In the genomic region with DNA sequence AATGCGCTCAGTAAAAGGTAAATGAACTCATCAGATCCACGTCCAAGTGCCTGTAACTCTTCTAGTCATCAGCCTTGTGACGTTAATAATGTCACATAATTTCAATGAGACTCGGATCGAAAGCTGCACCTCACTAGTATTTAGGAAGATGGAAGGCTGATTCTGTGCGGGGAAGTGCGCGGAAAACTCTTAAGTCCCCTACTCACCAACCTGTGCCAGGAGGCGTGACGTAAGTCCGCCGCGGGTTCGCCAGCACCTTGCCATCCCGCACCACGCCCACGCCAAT, we compare ENCODE assay signal across 6 cellular contexts. TPM values are rescaled to one million over a fixed set of nuclear protein-coding genes. Genes with fewer than 3 reads are reported as not detected.
DNase-seq lines count a peak whose midpoint lies in the region; ATAC-seq, FAIRE-seq and TF ChIP-seq lines count a peak whose summit lies in the region.

No MANE protein-coding gene starts in this region.

- no peak for TF ChIP-seq RAD21 in HepG2 (CRISPR knock-in tag; IDR thresholded peaks at IDR 0.05)

- H2AFZ ChIP-seq in HepG2 (ENCODE audit: low read length): peak overlapping the region; percentile 21

- POLR2A ChIA-PET in activated CD4-positive, alpha-beta memory T cell treated with anti-CD3 and anti-CD28 coated beads for 36 hours (lab: Charles Lee): interaction anchor here (1.5 to 4.6 kb wide), 5 partner anchors 10 to 111 kb away, joined by 6 to 66 read pairs (median 7); a partner anchor contains a TSS
- POLR2A ChIA-PET in HepG2 (lab: Yijun Ruan, JAX): interaction anchor here (1.5 to 4.0 kb wide), 12 partner anchors 9 to 233 kb away, joined by 5 to 59 read pairs (median 16); a partner anchor contains a TSS

- peak overlapping the region; percentile 91 for H3K9ac ChIP-seq in HUES48 (ENCODE audit: low read depth, low read length)
- peak overlapping the region; percentile 91 for H3K9ac ChIP-seq in HepG2 (ENCODE audit: insufficient read depth, low read depth, low read length)

- no peak for ATAC-seq in HepG2

- H3K79me2 ChIP-seq in HepG2 (ENCODE audit: insufficient read depth, low read length): peaks cover 31% of the 10 kb centered on the region

- H3K9me3 ChIP-seq in HUES48 (ENCODE audit: control insufficient read depth, insufficient read depth, low read length) (no peaks in the 10 kb centered on the region), HepG2 (ENCODE audit: low read length) (no peaks in the 10 kb centered on the region)

- H3K36me3 ChIP-seq in HUES48 (ENCODE audit: control insufficient read depth, insufficient read depth, low read length): peaks cover 66% of the 10 kb centered on the region
- H3K36me3 ChIP-seq in HepG2 (replicated peaks in 1 of 2; ENCODE audit: control insufficient read depth in 1 of 2, insufficient read depth in 2 of 2, low read length in 2 of 2): peaks cover 25 to 58% of the 10 kb centered on the region in 2 experiments

- H3K4me1 ChIP-seq in HUES48 (ENCODE audit: control insufficient read depth, insufficient read depth, low read length) (peaks cover 11% of the 10 kb centered on the region), HepG2 (ENCODE audit: insufficient read depth, low read length) (peaks cover 30% of the 10 kb centered on the region)

- no TSS peak for BruUV-seq in HepG2 (replicated peaks; lab: Mats Ljungman, UMichigan)

- peak overlapping the region; percentile 85 for H3K4me3 ChIP-seq in HUES48 (ENCODE audit: low read depth, low read length)
- H3K4me3 ChIP-seq in HepG2 (replicated peaks in 1 of 3; ENCODE audit: insufficient read depth in 1 of 3, low read depth in 2 of 3, low read length in 3 of 3): peak overlapping the region; percentile 88 to 92 (median 89)

- in situ Hi-C loops in HepG2 (cut with HindIII; ENCODE audit: extremely low pct_ligation_motif_present, low pct_unique_long_range_greater_than_20kb): loop anchor here (25.0 kb wide), 2 partner anchors 117 to 158 kb away; a partner anchor contains a TSS

- H3K27ac ChIP-seq in HUES48 (ENCODE audit: low read depth, low read length): peak overlapping the region; percentile 90
- peak overlapping the region; percentile 94 for H3K27ac ChIP-seq in HepG2 (ENCODE audit: extremely low read length, insufficient read depth, low read length)

- no peak for TF ChIP-seq EP300 in HepG2 (IDR thresholded peaks at IDR 0.05; ENCODE audit: low read depth in 2 of 2, low read length in 2 of 2)
- TF ChIP-seq EP300 in HepG2 (CRISPR knock-in tag; IDR thresholded peaks at IDR 0.05; ENCODE audit: borderline replicate concordance): no peak

- no peak overlapping the region for H3K27ac Mint-ChIP-seq in activated CD4-positive, alpha-beta memory T cell treated with anti-CD3 and anti-CD28 coated beads for 36 hours

- TF ChIP-seq POLR2A in HepG2 (IDR thresholded peaks at IDR 0.05; ENCODE audit: insufficient read depth in 1 of 2, low read depth in 2 of 2, low read length in 2 of 2): no peak

- CTCF ChIA-PET in activated CD4-positive, alpha-beta memory T cell treated with anti-CD3 and anti-CD28 coated beads for 36 hours (lab: Charles Lee): interaction anchor here (2.0 to 4.3 kb wide), 3 partner anchors 15 to 41 kb away, joined by 7 to 29 read pairs (median 12); a partner anchor contains a TSS
- CTCF ChIA-PET in HepG2 (lab: Yijun Ruan, JAX; ENCODE audit: low intra/inter-chr PET ratio, low total read pairs): interaction anchor here (1.9 kb wide), 1 partner anchor 39 kb away, joined by 5 read pairs; no protein-coding TSS in a partner anchor

- H3K4me1 Mint-ChIP-seq in activated CD4-positive, alpha-beta memory T cell treated with anti-CD3 and anti-CD28 coated beads for 36 hours (ENCODE audit: low read depth): peaks cover 19% of the 10 kb centered on the region

- H3K27me3 Mint-ChIP-seq in activated CD4-positive, alpha-beta memory T cell treated with anti-CD3 and anti-CD28 coated beads for 36 hours: no peaks in the 10 kb centered on the region

- peak; percentile 67 for DNase-seq in activated CD4-positive, CD25-positive, alpha-beta regulatory T cell treated with anti-CD3 and anti-CD28 coated beads, Interleukin-2, amount 50 U/mL, for 16 hours (ENCODE audit: low read depth, low spot score)
- no peak for DNase-seq in activated CD4-positive, CD25-positive, alpha-beta regulatory T cell treated with anti-CD3 and anti-CD28 coated beads, Interleukin-2, amount 50 U/mL, for 72 hours
- peak; percentile 89 for DNase-seq in activated CD4-positive, alpha-beta memory T cell treated with anti-CD3 and anti-CD28 coated beads for 36 hours
- DNase-seq in HepG2 (ENCODE audit: low spot score) (no peak), NCI-H2227 (lab: John Stamatoyannopoulos, UW; ENCODE audit: unreplicated experiment) (no peak)

- no peak for FAIRE-seq in HepG2 (lab: Jason Lieb, UNC)

- intact Hi-C loops in activated CD4-positive, alpha-beta memory T cell treated with anti-CD3 and anti-CD28 coated beads for 36 hours (cut with micrococcal nuclease): loop anchor here (1.0 to 10.0 kb wide), 3 partner anchors 34 to 650 kb away; a partner anchor contains a TSS
- intact Hi-C loops in HepG2 (cut with micrococcal nuclease; ENCODE audit: unreplicated experiment): loop anchor here (1.0 to 2.0 kb wide), 2 partner anchors 39 to 122 kb away; a partner anchor contains a TSS

- WGBS in HepG2 (ENCODE audit: low lambda C conversion rate): 1% methylated on average over 6 of the region's 17 CpGs

- peak overlapping the region; percentile 95 for H3K4me2 ChIP-seq in HepG2 (ENCODE audit: low read depth, low read length)

- no peaks in the 10 kb centered on the region for H3K9me3 Mint-ChIP-seq in activated CD4-positive, alpha-beta memory T cell treated with anti-CD3 and anti-CD28 coated beads for 36 hours

- peaks cover 28% of the 10 kb centered on the region for H3K36me3 Mint-ChIP-seq in activated CD4-positive, alpha-beta memory T cell treated with anti-CD3 and anti-CD28 coated beads for 36 hours

- no peak overlapping the region for H3K4me3 Mint-ChIP-seq in activated CD4-positive, alpha-beta memory T cell treated with anti-CD3 and anti-CD28 coated beads for 36 hours

- no peak for TF ChIP-seq CTCF in HepG2 (CRISPR knock-in tag; IDR thresholded peaks at IDR 0.05)

- no peaks in the 10 kb centered on the region for H3K27me3 ChIP-seq in HUES48 (ENCODE audit: control insufficient read depth, insufficient read depth, low read length)
- H3K27me3 ChIP-seq in HepG2 (ENCODE audit: control insufficient read depth in 1 of 2, insufficient read depth in 2 of 2, low read length in 2 of 2): no peaks in the 10 kb centered on the region; a peak in 1 of 5 replicates

- H4K20me1 ChIP-seq in HepG2 (ENCODE audit: insufficient read depth, low read length): no peaks in the 10 kb centered on the region

RNA-seq across cellular contexts. Expression of a gene that starts 0.3 kb away (rescaled TPM):
- 10 to 100 TPM; 39.2 to 41.0 TPM for total RNA-seq in activated CD4-positive, alpha-beta memory T cell treated with anti-CD3 and anti-CD28 coated beads for 36 hours
- total RNA-seq in HepG2 (2016; rRNA removed; fragmentation: Illumina TruSeq; extraction: Trizol): 32.4 and 39.7 TPM in 2 replicates
- 7.0 and 8.1 TPM in 2 replicates for total RNA-seq in HepG2 (2016; cell fraction: cytosol; rRNA removed; fragmentation: Illumina TruSeq; extraction: Trizol; ENCODE audit: low read depth)
- total RNA-seq in HepG2 (2016; cell fraction: insoluble cytoplasmic fraction; rRNA removed; fragmentation: Illumina TruSeq; extraction: Trizol): 30.4 and 41.7 TPM in 2 replicates
- 12.6 and 13.2 TPM in 2 replicates for total RNA-seq in HepG2 (2016; cell fraction: membrane; rRNA removed; fragmentation: Illumina TruSeq; extraction: Trizol)
- 35.3 and 44.2 TPM in 2 replicates for total RNA-seq in HepG2 (2016; cell fraction: nucleus; rRNA removed; fragmentation: Illumina TruSeq; extraction: Trizol)
- 40.0 and 41.1 TPM in 2 replicates for polyA plus RNA-seq in HepG2 (2011; rRNA removed)
- 25.8 and 29.7 TPM in 2 replicates for polyA plus RNA-seq in HepG2 (2011; cell fraction: cytosol; rRNA removed)
- polyA plus RNA-seq in HepG2 (2011; cell fraction: nucleus; rRNA removed): 108 and 113 TPM in 2 replicates
- 14.8 and 23.9 TPM in 2 replicates for polyA plus RNA-seq in HepG2 (2012)
- polyA plus RNA-seq in HepG2 (2016; cell fraction: cytosol; fragmentation: Illumina TruSeq; extraction: Trizol; ENCODE audit: low read depth): 5.7 and 6.0 TPM in 2 replicates
- 31.9 and 37.6 TPM in 2 replicates for polyA plus RNA-seq in HepG2 (2016; cell fraction: insoluble cytoplasmic fraction; fragmentation: Illumina TruSeq; extraction: Trizol; ENCODE audit: low read depth)
- polyA plus RNA-seq in HepG2 (2016; cell fraction: membrane; fragmentation: Illumina TruSeq; extraction: Trizol; ENCODE audit: low read depth): 9.1 and 10.6 TPM in 2 replicates
- polyA plus RNA-seq in HepG2 (2016; cell fraction: nucleus; fragmentation: Illumina TruSeq; extraction: Trizol; ENCODE audit: insufficient read depth, low read depth): 101 and 108 TPM in 2 replicates
- polyA minus RNA-seq in HepG2 (2011; rRNA and poly(A)+ RNA removed; ENCODE audit: low replicate concordance): 38.1 and 65.7 TPM in 2 replicates
- 8.6 and 9.5 TPM in 2 replicates for polyA minus RNA-seq in HepG2 (2011; cell fraction: cytosol; rRNA and poly(A)+ RNA removed)
- polyA minus RNA-seq in HepG2 (2011; cell fraction: nucleus; rRNA and poly(A)+ RNA removed): 99.7 and 101 TPM in 2 replicates

RNA-seq across cellular contexts. Expression of a gene that starts 0.7 kb away (rescaled TPM):
- 100 to 1,000 TPM; 186 to 193 TPM for total RNA-seq in activated CD4-positive, alpha-beta memory T cell treated with anti-CD3 and anti-CD28 coated beads for 36 hours
- 171 and 261 TPM in 2 replicates for total RNA-seq in HepG2 (2016; rRNA removed; fragmentation: Illumina TruSeq; extraction: Trizol)
- total RNA-seq in HepG2 (2016; cell fraction: cytosol; rRNA removed; fragmentation: Illumina TruSeq; extraction: Trizol; ENCODE audit: low read depth): 72.5 and 84.0 TPM in 2 replicates
- 177 and 247 TPM in 2 replicates for total RNA-seq in HepG2 (2016; cell fraction: insoluble cytoplasmic fraction; rRNA removed; fragmentation: Illumina TruSeq; extraction: Trizol)
- 130 and 144 TPM in 2 replicates for total RNA-seq in HepG2 (2016; cell fraction: membrane; rRNA removed; fragmentation: Illumina TruSeq; extraction: Trizol)
- 79.4 and 94.6 TPM in 2 replicates for total RNA-seq in HepG2 (2016; cell fraction: nucleus; rRNA removed; fragmentation: Illumina TruSeq; extraction: Trizol)
- polyA plus RNA-seq in HepG2 (2011; rRNA removed): 336 and 405 TPM in 2 replicates
- 342 and 365 TPM in 2 replicates for polyA plus RNA-seq in HepG2 (2011; cell fraction: cytosol; rRNA removed)
- polyA plus RNA-seq in HepG2 (2011; cell fraction: nucleus; rRNA removed): 199 and 247 TPM in 2 replicates
- 218 and 250 TPM in 2 replicates for polyA plus RNA-seq in HepG2 (2012)
- polyA plus RNA-seq in HepG2 (2016; cell fraction: cytosol; fragmentation: Illumina TruSeq; extraction: Trizol; ENCODE audit: low read depth): 85.4 and 96.6 TPM in 2 replicates
- polyA plus RNA-seq in HepG2 (2016; cell fraction: insoluble cytoplasmic fraction; fragmentation: Illumina TruSeq; extraction: Trizol; ENCODE audit: low read depth): 442 and 448 TPM in 2 replicates
- 162 and 177 TPM in 2 replicates for polyA plus RNA-seq in HepG2 (2016; cell fraction: membrane; fragmentation: Illumina TruSeq; extraction: Trizol; ENCODE audit: low read depth)
- polyA plus RNA-seq in HepG2 (2016; cell fraction: nucleus; fragmentation: Illumina TruSeq; extraction: Trizol; ENCODE audit: insufficient read depth, low read depth): 253 and 259 TPM in 2 replicates
- 377 and 396 TPM in 2 replicates for polyA minus RNA-seq in HepG2 (2011; rRNA and poly(A)+ RNA removed; ENCODE audit: low replicate concordance)
- 101 and 112 TPM in 2 replicates for polyA minus RNA-seq in HepG2 (2011; cell fraction: cytosol; rRNA and poly(A)+ RNA removed)
- polyA minus RNA-seq in HepG2 (2011; cell fraction: nucleus; rRNA and poly(A)+ RNA removed): 59.6 and 63.5 TPM in 2 replicates

RNA-seq across cellular contexts. Expression of a gene that starts 6.9 kb away (rescaled TPM):
- 10 to 100 TPM; 31.1 to 35.2 TPM for total RNA-seq in activated CD4-positive, alpha-beta memory T cell treated with anti-CD3 and anti-CD28 coated beads for 36 hours
- 31.9 and 33.4 TPM in 2 replicates for total RNA-seq in HepG2 (2016; rRNA removed; fragmentation: Illumina TruSeq; extraction: Trizol)
- 16.4 and 18.3 TPM in 2 replicates for total RNA-seq in HepG2 (2016; cell fraction: cytosol; rRNA removed; fragmentation: Illumina TruSeq; extraction: Trizol; ENCODE audit: low read depth)
- 32.1 and 34.6 TPM in 2 replicates for total RNA-seq in HepG2 (2016; cell fraction: insoluble cytoplasmic fraction; rRNA removed; fragmentation: Illumina TruSeq; extraction: Trizol)
- total RNA-seq in HepG2 (2016; cell fraction: membrane; rRNA removed; fragmentation: Illumina TruSeq; extraction: Trizol): 32.6 and 39.7 TPM in 2 replicates
- 20.8 and 28.1 TPM in 2 replicates for total RNA-seq in HepG2 (2016; cell fraction: nucleus; rRNA removed; fragmentation: Illumina TruSeq; extraction: Trizol)
- polyA plus RNA-seq in HepG2 (2011; rRNA removed): 47.0 and 54.5 TPM in 2 replicates
- polyA plus RNA-seq in HepG2 (2011; cell fraction: cytosol; rRNA removed): 40.6 and 41.5 TPM in 2 replicates
- 70.2 and 90.4 TPM in 2 replicates for polyA plus RNA-seq in HepG2 (2011; cell fraction: nucleus; rRNA removed)
- 30.3 and 35.7 TPM in 2 replicates for polyA plus RNA-seq in HepG2 (2012)
- 14.0 and 16.8 TPM in 2 replicates for polyA plus RNA-seq in HepG2 (2016; cell fraction: cytosol; fragmentation: Illumina TruSeq; extraction: Trizol; ENCODE audit: low read depth)
- 40.6 and 44.1 TPM in 2 replicates for polyA plus RNA-seq in HepG2 (2016; cell fraction: insoluble cytoplasmic fraction; fragmentation: Illumina TruSeq; extraction: Trizol; ENCODE audit: low read depth)
- polyA plus RNA-seq in HepG2 (2016; cell fraction: membrane; fragmentation: Illumina TruSeq; extraction: Trizol; ENCODE audit: low read depth): 24.7 and 35.2 TPM in 2 replicates
- 61.7 and 72.0 TPM in 2 replicates for polyA plus RNA-seq in HepG2 (2016; cell fraction: nucleus; fragmentation: Illumina TruSeq; extraction: Trizol; ENCODE audit: insufficient read depth, low read depth)
- polyA minus RNA-seq in HepG2 (2011; rRNA and poly(A)+ RNA removed; ENCODE audit: low replicate concordance): 63.2 and 70.8 TPM in 2 replicates
- polyA minus RNA-seq in HepG2 (2011; cell fraction: cytosol; rRNA and poly(A)+ RNA removed): 16.6 and 21.8 TPM in 2 replicates
- 33.3 and 33.8 TPM in 2 replicates for polyA minus RNA-seq in HepG2 (2011; cell fraction: nucleus; rRNA and poly(A)+ RNA removed)

RNA-seq across cellular contexts. Expression of a gene that starts 14.9 kb away (rescaled TPM):
- total RNA-seq in activated CD4-positive, alpha-beta memory T cell treated with anti-CD3 and anti-CD28 coated beads for 36 hours: 100 to 1,000 TPM; 178 to 179 TPM
- 74.8 and 117 TPM in 2 replicates for total RNA-seq in HepG2 (2016; rRNA removed; fragmentation: Illumina TruSeq; extraction: Trizol)
- 7.1 and 8.7 TPM in 2 replicates for total RNA-seq in HepG2 (2016; cell fraction: cytosol; rRNA removed; fragmentation: Illumina TruSeq; extraction: Trizol; ENCODE audit: low read depth)
- 74.5 and 119 TPM in 2 replicates for total RNA-seq in HepG2 (2016; cell fraction: insoluble cytoplasmic fraction; rRNA removed; fragmentation: Illumina TruSeq; extraction: Trizol)
- 16.6 and 17.8 TPM in 2 replicates for total RNA-seq in HepG2 (2016; cell fraction: membrane; rRNA removed; fragmentation: Illumina TruSeq; extraction: Trizol)
- 36.5 and 46.4 TPM in 2 replicates for total RNA-seq in HepG2 (2016; cell fraction: nucleus; rRNA removed; fragmentation: Illumina TruSeq; extraction: Trizol)
- 40.2 and 45.4 TPM in 2 replicates for polyA plus RNA-seq in HepG2 (2011; rRNA removed)
- polyA plus RNA-seq in HepG2 (2011; cell fraction: cytosol; rRNA removed): 49.6 and 54.1 TPM in 2 replicates
- polyA plus RNA-seq in HepG2 (2011; cell fraction: nucleus; rRNA removed): 20.3 and 24.4 TPM in 2 replicates
- 22.4 and 23.3 TPM in 2 replicates for polyA plus RNA-seq in HepG2 (2012)
- 6.6 and 6.8 TPM in 2 replicates for polyA plus RNA-seq in HepG2 (2016; cell fraction: cytosol; fragmentation: Illumina TruSeq; extraction: Trizol; ENCODE audit: low read depth)
- 118 and 121 TPM in 2 replicates for polyA plus RNA-seq in HepG2 (2016; cell fraction: insoluble cytoplasmic fraction; fragmentation: Illumina TruSeq; extraction: Trizol; ENCODE audit: low read depth)
- polyA plus RNA-seq in HepG2 (2016; cell fraction: membrane; fragmentation: Illumina TruSeq; extraction: Trizol; ENCODE audit: low read depth): 10.3 and 11.4 TPM in 2 replicates
- polyA plus RNA-seq in HepG2 (2016; cell fraction: nucleus; fragmentation: Illumina TruSeq; extraction: Trizol; ENCODE audit: insufficient read depth, low read depth): 46.5 and 51.8 TPM in 2 replicates
- polyA minus RNA-seq in HepG2 (2011; rRNA and poly(A)+ RNA removed; ENCODE audit: low replicate concordance): 38.2 and 227 TPM in 2 replicates
- polyA minus RNA-seq in HepG2 (2011; cell fraction: cytosol; rRNA and poly(A)+ RNA removed): 25.9 and 29.4 TPM in 2 replicates
- polyA minus RNA-seq in HepG2 (2011; cell fraction: nucleus; rRNA and poly(A)+ RNA removed): 25.4 and 32.6 TPM in 2 replicates

RNA-seq across cellular contexts. Expression of a gene that starts 18.3 kb away (rescaled TPM):
- total RNA-seq in activated CD4-positive, alpha-beta memory T cell treated with anti-CD3 and anti-CD28 coated beads for 36 hours: under 1 TPM in 1 of 2 experiments, not detected in 1; 0.12 TPM
- total RNA-seq in HepG2 (2016; rRNA removed; fragmentation: Illumina TruSeq; extraction: Trizol): not detected in 2 replicates
- total RNA-seq in HepG2 (2016; cell fraction: cytosol; rRNA removed; fragmentation: Illumina TruSeq; extraction: Trizol; ENCODE audit: low read depth): not detected in 2 replicates
- total RNA-seq in HepG2 (2016; cell fraction: insoluble cytoplasmic fraction; rRNA removed; fragmentation: Illumina TruSeq; extraction: Trizol): not detected in 2 replicates
- total RNA-seq in HepG2 (2016; cell fraction: membrane; rRNA removed; fragmentation: Illumina TruSeq; extraction: Trizol): not detected in 2 replicates
- not detected in 2 replicates for total RNA-seq in HepG2 (2016; cell fraction: nucleus; rRNA removed; fragmentation: Illumina TruSeq; extraction: Trizol)
- 0.05 TPM in 1 of 2 replicates, not detected in the other for polyA plus RNA-seq in HepG2 (2011; rRNA removed)
- 0.03 and 0.05 TPM in 2 replicates for polyA plus RNA-seq in HepG2 (2011; cell fraction: cytosol; rRNA removed)
- 0.03 and 0.10 TPM in 2 replicates for polyA plus RNA-seq in HepG2 (2011; cell fraction: nucleus; rRNA removed)
- 0.05 and 0.15 TPM in 2 replicates for polyA plus RNA-seq in HepG2 (2012)
- polyA plus RNA-seq in HepG2 (2016; cell fraction: cytosol; fragmentation: Illumina TruSeq; extraction: Trizol; ENCODE audit: low read depth): not detected in 2 replicates
- polyA plus RNA-seq in HepG2 (2016; cell fraction: insoluble cytoplasmic fraction; fragmentation: Illumina TruSeq; extraction: Trizol; ENCODE audit: low read depth): 0.04 TPM in 1 of 2 replicates, not detected in the other
- polyA plus RNA-seq in HepG2 (2016; cell fraction: membrane; fragmentation: Illumina TruSeq; extraction: Trizol; ENCODE audit: low read depth): not detected in 2 replicates
- not detected in 2 replicates for polyA plus RNA-seq in HepG2 (2016; cell fraction: nucleus; fragmentation: Illumina TruSeq; extraction: Trizol; ENCODE audit: insufficient read depth, low read depth)
- polyA minus RNA-seq in HepG2 (2011; rRNA and poly(A)+ RNA removed; ENCODE audit: low replicate concordance): 0.04 and 0.12 TPM in 2 replicates
- not detected in 2 replicates for polyA minus RNA-seq in HepG2 (2011; cell fraction: cytosol; rRNA and poly(A)+ RNA removed)
- 0.12 TPM in 1 of 2 replicates, not detected in the other for polyA minus RNA-seq in HepG2 (2011; cell fraction: nucleus; rRNA and poly(A)+ RNA removed)

Comparison
In these comparisons a context has a peak if more than half of its experiments do, and no peak if none do; other contexts are left out.
1. DNase-seq: peak in activated CD4-positive, CD25-positive, alpha-beta regulatory T cell treated with anti-CD3 and anti-CD28 coated beads, Interleukin-2, amount 50 U/mL, for 16 hours (single experiment) and activated CD4-positive, alpha-beta memory T cell treated with anti-CD3 and anti-CD28 coated beads for 36 hours (single experiment); none in activated CD4-positive, CD25-positive, alpha-beta regulatory T cell treated with anti-CD3 and anti-CD28 coated beads, Interleukin-2, amount 50 U/mL, for 72 hours (single experiment), HepG2 (single experiment) and NCI-H2227 (single experiment).